Comparison of ENCODE assay signal across 10 cellular contexts in the genomic region with DNA sequence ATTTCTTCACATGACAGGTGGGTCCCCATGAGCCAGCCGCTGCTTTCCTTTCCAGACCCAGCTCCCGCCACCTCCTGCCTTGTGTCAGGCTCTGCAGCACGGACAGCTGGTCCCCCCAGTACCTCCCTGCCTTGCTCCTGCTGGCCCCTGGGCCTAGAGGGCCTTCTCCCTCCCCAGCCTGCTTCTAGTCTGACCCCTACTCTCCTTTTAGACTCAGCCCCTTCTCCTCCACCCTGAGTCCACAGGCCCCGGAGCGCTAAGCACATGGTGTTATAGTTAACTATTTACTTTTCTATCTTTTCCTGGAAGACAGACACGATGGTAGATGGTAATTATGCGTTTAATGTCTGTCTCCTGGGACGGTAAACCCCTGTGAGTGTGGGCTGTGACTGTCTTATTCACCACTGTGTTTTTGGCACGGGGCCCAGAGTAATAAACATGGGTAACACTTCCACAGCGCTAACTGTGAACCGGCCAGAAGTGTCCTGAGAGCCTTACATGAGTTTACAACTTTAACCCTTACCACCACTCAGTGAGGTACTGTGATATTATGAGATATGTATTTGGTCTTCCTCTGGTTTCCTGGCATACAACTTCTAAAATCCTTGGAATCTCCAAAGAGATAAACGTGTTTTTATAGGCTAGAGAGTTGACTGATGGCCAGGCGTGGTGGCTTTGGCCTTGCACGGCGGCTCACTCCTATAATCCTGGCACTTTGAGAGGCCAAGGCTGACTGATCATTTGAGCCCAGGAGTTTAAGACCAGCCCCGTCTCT. TPM values are rescaled to one million over a fixed set of nuclear protein-coding genes. Genes with fewer than 3 reads are reported as not detected.
DNase-seq lines count a peak whose midpoint lies in the region; ATAC-seq and TF ChIP-seq lines count a peak whose summit lies in the region.
"Had no signal": no experiment of that assay in that cellular context is flagged by ENCODE, and none has a peak within 500 bp of the region (broad histone marks: within the 10 kb centered on the region; RNA-seq: fewer than 3 reads in every experiment).

No MANE protein-coding gene starts in this region.

- no peak overlapping the region for H3K18ac ChIP-seq in mesendoderm (ENCODE audit: low read length)

- H3K4me1 ChIP-seq in mesendoderm (ENCODE audit: control insufficient read depth, low read depth, low read length), result no peaks in the 10 kb centered on the region

- H2AK5ac ChIP-seq in mesendoderm (ENCODE audit: low read length), result no peak overlapping the region

- H3K9ac ChIP-seq in mesendoderm (ENCODE audit: low read length), result no peak overlapping the region

- H2BK5ac ChIP-seq in mesendoderm (ENCODE audit: low read length), result no peak overlapping the region

- no peaks in the 10 kb centered on the region for H3K79me2 ChIP-seq in mesendoderm (ENCODE audit: control insufficient read depth, insufficient read depth, low read length)

- H4K8ac ChIP-seq in mesendoderm (ENCODE audit: low read depth, low read length), result no peak overlapping the region

- H2BK120ac ChIP-seq in mesendoderm (ENCODE audit: low read depth, low read length), result no peak overlapping the region

- peak overlapping the region; percentile 58 to 76 (median 73) for H3K27ac Mint-ChIP-seq in nephron
- H3K27ac Mint-ChIP-seq: activated B cell treated with CpG ODN at 0.5 μM for 24 hours had no signal

- no peaks in the 10 kb centered on the region for H3K9me3 Mint-ChIP-seq in nephron
- H3K9me3 Mint-ChIP-seq: activated B cell treated with CpG ODN at 0.5 μM for 24 hours had no signal

- peaks cover 23% of the 10 kb centered on the region for H3K4me1 Mint-ChIP-seq in nephron

- peaks cover 18% of the 10 kb centered on the region for H3K36me3 Mint-ChIP-seq in nephron (ENCODE audit: low read depth)

- no peak overlapping the region for H3K4ac ChIP-seq in mesendoderm (ENCODE audit: low read depth, low read length)

- H3K27ac ChIP-seq in mesendoderm (ENCODE audit: low read depth, low read length), result no peak overlapping the region
- H3K27ac ChIP-seq: skin epidermis had no signal

- H4K5ac ChIP-seq in mesendoderm (ENCODE audit: low read length), result no peak overlapping the region

- no peak overlapping the region for H3K56ac ChIP-seq in mesendoderm (ENCODE audit: low read length)

- H3K79me1 ChIP-seq in mesendoderm (ENCODE audit: low read length), result no peaks in the 10 kb centered on the region

- WGBS in mesendoderm (ENCODE audit: extremely low coverage, insufficient coverage, low lambda C conversion rate), result no CpG with 5 or more reads among the region's 16 CpGs

- peak overlapping the region; percentile 4 to 42 (median 11) for H3K4me3 Mint-ChIP-seq in nephron
- H3K4me3 Mint-ChIP-seq: activated B cell treated with CpG ODN at 0.5 μM for 24 hours had no signal

- DNase-seq in stimulated activated CD4-positive, alpha-beta T cell treated with anti-CD3 and anti-CD28 coated beads, Interleukin-4, amount 100 ng/mL, for 1 hour, result peak; percentile 10
- no peak for DNase-seq in stimulated activated CD4-positive, alpha-beta T cell treated with anti-CD3 and anti-CD28 coated beads, Interleukin-12 subunit alpha, Interleukin-12 subunit beta, amount 100 ng/mL, for 4 hours
- DNase-seq in NCI-H446 treated with DMSO at 0.1 percent for 48 hours (lab: John Stamatoyannopoulos, UW), result peak; percentile 96
- peak; percentile 87 for DNase-seq in dermis blood vessel endothelial cell
- no peak for DNase-seq in mesendoderm
- DNase-seq: activated B cell treated with CpG ODN at 0.5 μM for 24 hours had no signal

- no peak for TF ChIP-seq CTCF in nephron (IDR thresholded peaks at IDR 0.05; ENCODE audit: unreplicated experiment in 3 of 3)

- no peak for ATAC-seq in GM21447 (IDR thresholded peaks at IDR 0.05; ENCODE audit: unreplicated experiment)
- ATAC-seq in GM18907 (IDR thresholded peaks at IDR 0.05; ENCODE audit: unreplicated experiment), result no peak

- H2BK15ac ChIP-seq in mesendoderm (replicated peaks; ENCODE audit: low read depth), result no peak overlapping the region

- no peak overlapping the region for H3K4me2 ChIP-seq in mesendoderm (ENCODE audit: low read length)

- peaks cover 6% of the 10 kb centered on the region for H3K27me3 Mint-ChIP-seq in nephron (ENCODE audit: low read depth)
- H3K27me3 Mint-ChIP-seq: activated B cell treated with CpG ODN at 0.5 μM for 24 hours had no signal

- H3K27me3 ChIP-seq in mesendoderm (ENCODE audit: insufficient read depth, low read length, poor library complexity), result no peaks in the 10 kb centered on the region

- no peak overlapping the region for H3K4me3 ChIP-seq in mesendoderm (ENCODE audit: low read length)
- H3K4me3 ChIP-seq: skin epidermis had no signal

- no peak overlapping the region for H3K23ac ChIP-seq in mesendoderm (ENCODE audit: low read length)

- H3K36me3 ChIP-seq in mesendoderm (ENCODE audit: control insufficient read depth, insufficient read depth, low read length), result no peaks in the 10 kb centered on the region

RNA-seq across cellular contexts. Expression of gene DGLUCY, which starts 41.2 kb away (rescaled TPM):
- total RNA-seq in dermis blood vessel endothelial cell, result 59.0 and 81.5 TPM in 2 replicates
- polyA plus RNA-seq in mesendoderm (2013, experiment 1 of 2), result 9.2 TPM
- 9.7 TPM for polyA plus RNA-seq in mesendoderm (2013, experiment 2 of 2)

Comparison
In these comparisons a context has a peak if more than half of its experiments do, and no peak if none do; other contexts are left out.
1. DNase-seq: peak in stimulated activated CD4-positive, alpha-beta T cell treated with anti-CD3 and anti-CD28 coated beads, Interleukin-4, amount 100 ng/mL, for 1 hour (single experiment), NCI-H446 treated with DMSO at 0.1 percent for 48 hours (single experiment) and dermis blood vessel endothelial cell (single experiment); none in stimulated activated CD4-positive, alpha-beta T cell treated with anti-CD3 and anti-CD28 coated beads, Interleukin-12 subunit alpha, Interleukin-12 subunit beta, amount 100 ng/mL, for 4 hours (single experiment) and mesendoderm (single experiment).